In genomic region chr11:62546937-62547625, GRCh38 we compare ENCODE assay signal across 8 cellular contexts. TPM values are rescaled to one million over a fixed set of nuclear protein-coding genes. Genes with fewer than 3 reads are reported as not detected.
DNase-seq lines count a peak whose midpoint lies in the region; ATAC-seq and TF ChIP-seq lines count a peak whose summit lies in the region.

No MANE protein-coding gene starts in this region.

- H3K9ac ChIP-seq in HUES64 (ENCODE audit: low read depth, low read length) = no peak overlapping the region; the same call in 1 of the 2 replicates

- peaks cover 32% of the 10 kb centered on the region for H3K4me1 ChIP-seq in ACC112 (ENCODE audit: control insufficient read depth, insufficient read depth, low read length, unreplicated experiment)
- peaks cover 18% of the 10 kb centered on the region for H3K4me1 ChIP-seq in HUES64 (ENCODE audit: insufficient read depth, low read length)
- H3K4me1 ChIP-seq in thyroid gland = peaks cover 45 to 74% of the 10 kb centered on the region in 2 donors

- in situ Hi-C loops in T47D (cut with HindIII; ENCODE audit: low pct_unique_long_range_greater_than_20kb, low sequenced_read_pairs) = no loop called here

- H3K4me3 ChIP-seq in ACC112 (ENCODE audit: low read depth, low read length) (peak overlapping the region; percentile 97), HUES64 (ENCODE audit: low read length) (peak overlapping the region; percentile 49), thyroid gland (replicated peaks in 1 of 3) (peak overlapping the region in 2 of 3 donors; percentile 46 to 87)

- H3K79me2 ChIP-seq in ACC112 (ENCODE audit: control insufficient read depth, insufficient read depth, low read length, unreplicated experiment) = peaks cover 57% of the 10 kb centered on the region

- peak overlapping the region; percentile 74 for H3K27ac ChIP-seq in ACC112 (ENCODE audit: low read depth, low read length)
- no peak overlapping the region for H3K27ac ChIP-seq in HUES64 (ENCODE audit: low read depth, low read length)
- H3K27ac ChIP-seq in thyroid gland = peak overlapping the region; percentile 92 to 99 (median 96)

- H3K27me3 ChIP-seq in ACC112 (ENCODE audit: insufficient read depth, low read length) (no peaks in the 10 kb centered on the region), HUES64 (ENCODE audit: insufficient read depth, low read length) (peaks cover 68% of the 10 kb centered on the region), thyroid gland (no peaks in the 10 kb centered on the region)

- H3K36me3 ChIP-seq in ACC112 (ENCODE audit: insufficient read depth, low read length) = no peaks in the 10 kb centered on the region
- H3K36me3 ChIP-seq in HUES64 (ENCODE audit: insufficient read depth, low read length) = no peaks in the 10 kb centered on the region
- no peaks in the 10 kb centered on the region for H3K36me3 ChIP-seq in thyroid gland

- TF ChIP-seq CTCF in thyroid gland (IDR thresholded peaks at IDR 0.05) = no peak

- intact Hi-C loops in thyroid gland (cut with DNase I) = no loop called here

- TF ChIP-seq POLR2A in thyroid gland (IDR thresholded peaks at IDR 0.05) = no peak

- ATAC-seq in left lobe of liver = peak; percentile 14
- ATAC-seq in GM21786 (IDR thresholded peaks at IDR 0.05; ENCODE audit: unreplicated experiment) = no peak
- ATAC-seq in HG03442 (IDR thresholded peaks at IDR 0.05; ENCODE audit: unreplicated experiment) = no peak

- peak overlapping the region; percentile 20 for H2AFZ ChIP-seq in ACC112 (ENCODE audit: low read length, unreplicated experiment)

- H3K9me3 ChIP-seq in HUES64 (ENCODE audit: insufficient read depth, low read depth, low read length) (no peaks in the 10 kb centered on the region), thyroid gland (no peaks in the 10 kb centered on the region)

- under 1% methylated on average over 40 of the region's 40 CpGs for WGBS in HUES64
- 20% methylated on average over 33 to 35 of the region's 40 CpGs for WGBS in thyroid gland, 2 donors

- DNase-seq in T47D (ENCODE audit: low read depth in 1 of 2, low spot score in 1 of 2) = peak; percentile 51 to 73
- peak; percentile 56 for DNase-seq in left lobe of liver (ENCODE audit: low spot score)
- DNase-seq in thyroid gland = peak; percentile 40 to 41
- no peak for DNase-seq in activated CD4-positive, alpha-beta T cell treated with anti-CD3 and anti-CD28 coated beads for 4 hours

RNA-seq across cellular contexts. Expression of gene AHNAK, which starts 0.5 kb away (rescaled TPM):
- 3.4 TPM for polyA plus RNA-seq in HUES64 (2013, experiment 1 of 2)
- polyA plus RNA-seq in HUES64 (2013, experiment 2 of 2) = 4.6 TPM
- total RNA-seq in left lobe of liver (115 TPM), thyroid gland (100 to 1,000 TPM; 227 to 400 (median 288) TPM)

RNA-seq across cellular contexts. Expression of gene EEF1G, which starts 26.6 kb away (rescaled TPM):
- polyA plus RNA-seq in HUES64 (2013, experiment 1 of 2) = 1,523 TPM
- polyA plus RNA-seq in HUES64 (2013, experiment 2 of 2) = 1,614 TPM
- total RNA-seq in left lobe of liver (441 TPM), thyroid gland (1,000 to 10,000 TPM; 1,334 to 1,814 (median 1,607) TPM)

RNA-seq across cellular contexts. Expression of gene TUT1, which starts 44.2 kb away (rescaled TPM):
- 11.8 TPM for polyA plus RNA-seq in HUES64 (2013, experiment 1 of 2)
- polyA plus RNA-seq in HUES64 (2013, experiment 2 of 2) = 13.8 TPM
- total RNA-seq in left lobe of liver = 32.6 TPM
- 10 to 100 TPM; 13.7 to 20.0 (median 16.1) TPM for total RNA-seq in thyroid gland

RNA-seq across cellular contexts. Expression of gene MTA2, which starts 54.6 kb away (rescaled TPM):
- polyA plus RNA-seq in HUES64 (2013, experiment 1 of 2) = 99.8 TPM
- polyA plus RNA-seq in HUES64 (2013, experiment 2 of 2) = 97.7 TPM
- 24.4 TPM for total RNA-seq in left lobe of liver
- total RNA-seq in thyroid gland = 10 to 100 TPM; 65.3 to 76.7 (median 70.7) TPM

Comparison
In these comparisons a context has a peak if more than half of its experiments do, and no peak if none do; other contexts are left out.
1. DNase-seq: peak in T47D (2 of 2), left lobe of liver (single experiment) and thyroid gland (2 of 2); none in activated CD4-positive, alpha-beta T cell treated with anti-CD3 and anti-CD28 coated beads for 4 hours (0 of 2).
2. Peak in every context shown above with its lines, with median percentiles within 50 percentile points of each other: H3K4me3 ChIP-seq.